11 cellular contexts compared by ENCODE assay signal in genomic region chr5:32057157-32058096, GRCh38.
DNase-seq lines count a peak whose midpoint lies in the region; TF ChIP-seq lines count a peak whose summit lies in the region.
"Had no signal": no experiment of that assay in that cellular context is flagged by ENCODE, and none has a peak within 500 bp of the region (broad histone marks: within the 10 kb centered on the region; RNA-seq: fewer than 3 reads in every experiment).

No MANE protein-coding gene starts in this region.

- H3F3A ChIP-seq in DOHH2 (ENCODE audit: control insufficient read depth, insufficient read depth) = no peaks in the 10 kb centered on the region

- no peaks in the 10 kb centered on the region for H3K27me3 Mint-ChIP-seq in neural crest cell (ENCODE audit: low read depth)
- H3K27me3 Mint-ChIP-seq: activated CD4-positive, alpha-beta T cell treated with anti-CD3 and anti-CD28 coated beads, Interleukin-2, amount 10 ng/mL, durations not matched to agents 7 days and 5 days; activated naive CD8-positive, alpha-beta T cell treated with anti-CD3 and anti-CD28 coated beads, Interleukin-2, amount 10 ng/mL, durations not matched to agents 7 days and 5 days had no signal

- H3K9me3 Mint-ChIP-seq in neural crest cell = peaks cover 3% of the 10 kb centered on the region
- H3K9me3 Mint-ChIP-seq: activated CD4-positive, alpha-beta T cell treated with anti-CD3 and anti-CD28 coated beads, Interleukin-2, amount 10 ng/mL, durations not matched to agents 7 days and 5 days; activated naive CD8-positive, alpha-beta T cell treated with anti-CD3 and anti-CD28 coated beads, Interleukin-2, amount 10 ng/mL, durations not matched to agents 7 days and 5 days had no signal

- H3K4me1 Mint-ChIP-seq in neural crest cell = peaks cover 11% of the 10 kb centered on the region
- H3K4me1 Mint-ChIP-seq: activated CD4-positive, alpha-beta T cell treated with anti-CD3 and anti-CD28 coated beads, Interleukin-2, amount 10 ng/mL, durations not matched to agents 7 days and 5 days; activated naive CD8-positive, alpha-beta T cell treated with anti-CD3 and anti-CD28 coated beads, Interleukin-2, amount 10 ng/mL, durations not matched to agents 7 days and 5 days had no signal

- WGBS in mammary epithelial cell (ENCODE audit: low coverage, missing lambda C conversion rate) = 90% methylated on average over 12 of the region's 12 CpGs

- dilution Hi-C loops in mammary epithelial cell (cut with HindIII; ENCODE audit: low sequenced_read_pairs) = loop anchor here (5.0 kb wide), 2 partner anchors 75 to 230 kb away; no protein-coding TSS in a partner anchor

- H3K9ac ChIP-seq in Karpas-422 (ENCODE audit: low read length) = no peak overlapping the region
- no peak overlapping the region for H3K9ac ChIP-seq in mammary epithelial cell (ENCODE audit: insufficient read depth, low read length)

- H3K27ac ChIP-seq in DOHH2 (ENCODE audit: low read depth, low read length) (no peak overlapping the region), Karpas-422 (ENCODE audit: low read length) (no peak overlapping the region), mammary epithelial cell (ENCODE audit: insufficient read depth, low read depth, low read length) (no peak overlapping the region)

- H3K9me2 ChIP-seq in DOHH2 (replicated peaks; ENCODE audit: control insufficient read depth, low read length) (no peaks in the 10 kb centered on the region), Karpas-422 (replicated peaks; ENCODE audit: insufficient read depth, low read length) (no peaks in the 10 kb centered on the region)

- no peaks in the 10 kb centered on the region for H3K36me3 Mint-ChIP-seq in neural crest cell (ENCODE audit: low read depth)
- H3K36me3 Mint-ChIP-seq: activated naive CD8-positive, alpha-beta T cell treated with anti-CD3 and anti-CD28 coated beads, Interleukin-2, amount 10 ng/mL, durations not matched to agents 7 days and 5 days had no signal

- CTCF ChIA-PET in mammary epithelial cell (lab: Charles Lee; ENCODE audit: low non-redundant PET) = no interaction called here

- no peak overlapping the region for H2AFZ ChIP-seq in Karpas-422 (ENCODE audit: low read length)
- H2AFZ ChIP-seq in mammary epithelial cell (ENCODE audit: low read depth, low read length) = no peak overlapping the region

- intact Hi-C loops in mammary epithelial cell (cut with micrococcal nuclease) (no loop called here), posterior vena cava (cut with DNase I) (loop anchor here in 1 of 2 donors (1.0 kb wide), 1 partner anchor 36 kb away; no protein-coding TSS in a partner anchor)

- TF ChIP-seq CTCF in DOHH2 (IDR thresholded peaks at IDR 0.05; ENCODE audit: low read depth, low read length, poor library complexity, severe bottlenecking) (peak; percentile 42), mammary epithelial cell (conservative IDR thresholded peaks at IDR 0.05 in 1 of 2, IDR thresholded peaks at IDR 0.05 in 1 of 2; ENCODE audit: extremely low read depth in 1 of 2, insufficient read depth in 1 of 2, low read depth in 1 of 2, low read length in 2 of 2) (peak; percentile 30 to 32), neural crest cell (conservative IDR thresholded peaks at IDR 0.05) (peak; percentile 55)

- H3K79me2 ChIP-seq in DOHH2 (ENCODE audit: control insufficient read depth, low read length) (no peaks in the 10 kb centered on the region), Karpas-422 (ENCODE audit: low read length) (no peaks in the 10 kb centered on the region), mammary epithelial cell (ENCODE audit: insufficient read depth, low read length) (no peaks in the 10 kb centered on the region)

- no peak overlapping the region for H3K4me3 ChIP-seq in DOHH2 (ENCODE audit: low read length)
- no peak overlapping the region for H3K4me3 ChIP-seq in Karpas-422 (ENCODE audit: low read length)
- no peak overlapping the region for H3K4me3 ChIP-seq in mammary epithelial cell (replicated peaks in 1 of 3; ENCODE audit: insufficient read depth in 1 of 3, low read depth in 2 of 3, low read length in 3 of 3)

- H3K9me3 ChIP-seq in DOHH2 (ENCODE audit: control insufficient read depth, insufficient read depth, low read length) = no peaks in the 10 kb centered on the region
- no peaks in the 10 kb centered on the region for H3K9me3 ChIP-seq in Karpas-422 (ENCODE audit: low read length)
- no peaks in the 10 kb centered on the region for H3K9me3 ChIP-seq in mammary epithelial cell (replicated peaks; ENCODE audit: insufficient read depth, low read length)

- no TSS peak for BruUV-seq in mammary epithelial cell (replicated peaks; lab: Mats Ljungman, UMichigan)

- H3K27ac Mint-ChIP-seq in neural crest cell (ENCODE audit: unreplicated experiment) = no peak overlapping the region
- H3K27ac Mint-ChIP-seq: activated CD4-positive, alpha-beta T cell treated with anti-CD3 and anti-CD28 coated beads, Interleukin-2, amount 10 ng/mL, durations not matched to agents 7 days and 5 days; activated naive CD8-positive, alpha-beta T cell treated with anti-CD3 and anti-CD28 coated beads, Interleukin-2, amount 10 ng/mL, durations not matched to agents 7 days and 5 days had no signal

- H3K27me3 ChIP-seq in DOHH2 (ENCODE audit: control insufficient read depth, low read length) = no peaks in the 10 kb centered on the region
- H3K27me3 ChIP-seq in Karpas-422 (ENCODE audit: low read length) = no peaks in the 10 kb centered on the region
- peaks cover 1% of the 10 kb centered on the region for H3K27me3 ChIP-seq in mammary epithelial cell (ENCODE audit: insufficient read depth, low read length)

- H3K36me3 ChIP-seq in DOHH2 (ENCODE audit: control insufficient read depth, low read length) = peaks cover 47% of the 10 kb centered on the region
- no peaks in the 10 kb centered on the region for H3K36me3 ChIP-seq in Karpas-422 (ENCODE audit: insufficient read depth, low read length)
- H3K36me3 ChIP-seq in mammary epithelial cell (ENCODE audit: insufficient read depth, low read length) = no peaks in the 10 kb centered on the region

- H4K20me1 ChIP-seq in DOHH2 (ENCODE audit: control insufficient read depth, insufficient read depth, low read depth, low read length) (no peaks in the 10 kb centered on the region), Karpas-422 (ENCODE audit: insufficient read depth, low read depth, low read length) (no peaks in the 10 kb centered on the region), mammary epithelial cell (ENCODE audit: insufficient read depth, low read length) (no peaks in the 10 kb centered on the region)

- H3K4me1 ChIP-seq in DOHH2 (ENCODE audit: control insufficient read depth, low read length) = 0 out of 2 replicates have a peak, but pooled peaks cover 6% of the 10 kb centered on the region
- H3K4me1 ChIP-seq in Karpas-422 (ENCODE audit: low read length) = no peaks in the 10 kb centered on the region
- H3K4me1 ChIP-seq in mammary epithelial cell (ENCODE audit: insufficient read depth, low read length) = peaks cover 11% of the 10 kb centered on the region

- H3K4me2 ChIP-seq in DOHH2 (ENCODE audit: low read length) (no peak overlapping the region), Karpas-422 (ENCODE audit: low read depth, low read length, poor library complexity, severe bottlenecking) (no peak overlapping the region), mammary epithelial cell (ENCODE audit: insufficient read depth, low read depth, low read length) (no peak overlapping the region)

- DNase-seq in Karpas-422 = peak; percentile 51
- DNase-seq in mammary epithelial cell = no peak
- no peak for DNase-seq in neural crest cell (ENCODE audit: low read depth, low spot score)
- no peak for DNase-seq in germinal center (ENCODE audit: low spot score)
- DNase-seq in posterior vena cava (ENCODE audit: low spot score) = no peak
- no peak for DNase-seq in KG1 (lab: John Stamatoyannopoulos, UW)
- DNase-seq: activated CD4-positive, alpha-beta T cell treated with anti-CD3 and anti-CD28 coated beads, Interleukin-2, amount 10 ng/mL, durations not matched to agents 7 days and 5 days; activated naive CD8-positive, alpha-beta T cell treated with anti-CD3 and anti-CD28 coated beads, Interleukin-2, amount 10 ng/mL, durations not matched to agents 7 days and 5 days; foreskin melanocyte; stimulated activated CD4-positive, alpha-beta T cell treated with anti-CD3 and anti-CD28 coated beads, Interleukin-4, amount 100 ng/mL, for 4 hours had no signal

- in situ Hi-C loops in mammary epithelial cell (cut with MboI; ENCODE audit: low sequenced_read_pairs in 2 of 2) = no loop called here

- H3K4me3 Mint-ChIP-seq in neural crest cell = no peak overlapping the region
- H3K4me3 Mint-ChIP-seq: activated CD4-positive, alpha-beta T cell treated with anti-CD3 and anti-CD28 coated beads, Interleukin-2, amount 10 ng/mL, durations not matched to agents 7 days and 5 days; activated naive CD8-positive, alpha-beta T cell treated with anti-CD3 and anti-CD28 coated beads, Interleukin-2, amount 10 ng/mL, durations not matched to agents 7 days and 5 days had no signal
